ENCODE assay signal across 8 cellular contexts in the genomic region with DNA sequence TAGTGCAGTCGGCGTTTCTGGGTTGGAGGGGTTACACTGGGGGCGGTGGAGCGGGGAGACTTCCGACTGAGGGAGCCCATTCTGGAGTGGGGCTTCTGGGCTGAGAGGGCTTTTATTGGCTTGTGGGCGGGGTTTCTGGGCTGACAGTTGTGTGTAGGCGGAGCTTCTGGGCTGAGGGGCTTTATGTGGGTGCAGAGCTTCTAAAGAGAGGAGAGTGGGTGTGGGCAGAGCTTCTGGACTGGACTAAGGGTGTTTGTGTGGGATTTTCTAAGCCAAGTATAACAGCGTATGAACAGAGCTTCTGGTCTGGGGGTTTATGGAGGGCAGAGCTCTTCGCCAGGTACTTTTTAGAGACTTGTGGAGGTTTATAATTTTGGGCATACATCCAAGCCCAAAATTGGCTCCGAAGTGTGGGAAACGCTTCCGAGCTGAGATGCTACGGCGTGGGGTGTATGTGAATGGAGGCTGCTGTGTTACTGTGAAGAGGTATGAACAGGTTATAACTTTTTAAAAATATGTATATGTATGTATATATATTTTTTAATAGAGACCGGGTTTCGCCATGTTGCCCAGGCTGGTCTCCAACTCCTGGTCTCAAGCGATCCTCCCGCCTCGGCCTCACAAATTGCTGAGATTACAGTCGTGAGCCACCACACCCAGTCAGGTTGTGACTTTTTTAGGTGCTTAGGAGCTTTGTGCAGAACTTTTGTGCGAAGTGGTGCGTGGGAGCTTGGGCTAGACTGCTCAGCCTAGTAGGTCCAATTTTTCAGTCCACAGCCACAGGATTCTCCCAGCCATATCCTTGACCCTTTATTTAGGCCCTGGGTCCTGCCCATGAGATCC. TPM values are rescaled to one million over a fixed set of nuclear protein-coding genes. Genes with fewer than 3 reads are reported as not detected.
A peak's percentile ranks its signal among the peaks of the same experiment; 100 is the strongest.
DNase-seq lines count a peak whose midpoint lies in the region; ATAC-seq and TF ChIP-seq lines count a peak whose summit lies in the region.

No MANE protein-coding gene starts in this region.

- ATAC-seq in HG03139 (IDR thresholded peaks at IDR 0.05; ENCODE audit: unreplicated experiment) (no peak), HG02610 (IDR thresholded peaks at IDR 0.05; ENCODE audit: unreplicated experiment) (no peak)

- H3K4me1 ChIP-seq in mucosa of rectum (ENCODE audit: control insufficient read depth in 2 of 2, insufficient read depth in 2 of 2, low read length in 2 of 2): peaks cover 10 to 11% of the 10 kb centered on the region in 2 donors

- H3K27ac ChIP-seq in mucosa of rectum (ENCODE audit: low read depth in 2 of 2, low read length in 2 of 2): peak overlapping the region; percentile 96 to 97

- H3K36me3 ChIP-seq in mucosa of rectum (ENCODE audit: control insufficient read depth in 2 of 2, insufficient read depth in 2 of 2, low read length in 2 of 2): peaks cover 16 to 25% of the 10 kb centered on the region in 2 donors

- no peaks in the 10 kb centered on the region for H3K9me3 ChIP-seq in mucosa of rectum (ENCODE audit: control insufficient read depth in 2 of 2, low read length in 2 of 2)

- peak overlapping the region; percentile 99 for H3K4me3 ChIP-seq in choroid plexus epithelial cell (ENCODE audit: low read depth, low read length)
- peak overlapping the region; percentile 87 to 93 for H3K4me3 ChIP-seq in mucosa of rectum (ENCODE audit: low read length in 2 of 2)

- TF ChIP-seq CTCF in GM12874 (IDR thresholded peaks at IDR 0.05; ENCODE audit: insufficient read depth, low read depth, low read length) (peak; percentile 33; the same call in 1 of the 2 replicates), choroid plexus epithelial cell (conservative IDR thresholded peaks at IDR 0.05; ENCODE audit: low read depth, low read length) (peak; percentile 42)

- H3K9me3 Mint-ChIP-seq in IgD-negative memory B cell: peaks cover 0 to 2% (median 0%) of the 10 kb centered on the region in 3 donors

- H3K4me1 Mint-ChIP-seq in IgD-negative memory B cell: peaks cover 25 to 28% (median 26%) of the 10 kb centered on the region in 3 donors

- no peak for DNase-seq in choroid plexus epithelial cell (ENCODE audit: low read depth)
- no peak for DNase-seq in foreskin melanocyte
- no peak for DNase-seq in activated effector memory CD4-positive, alpha-beta T cell treated with anti-CD3 and anti-CD28 coated beads, Interleukin-2, amount 50 U/mL, for 16 hours

- peaks cover 4% of the 10 kb centered on the region for H3K36me3 Mint-ChIP-seq in IgD-negative memory B cell

- H3K27me3 Mint-ChIP-seq in IgD-negative memory B cell: no peaks in the 10 kb centered on the region

- peak overlapping the region; percentile 93 to 99 (median 97) for H3K4me3 Mint-ChIP-seq in IgD-negative memory B cell

- H3K9ac ChIP-seq in mucosa of rectum (ENCODE audit: low read depth in 1 of 2, low read length in 2 of 2): peak overlapping the region; percentile 64 to 77

- peak overlapping the region; percentile 94 to 95 (median 95) for H3K27ac Mint-ChIP-seq in IgD-negative memory B cell

- H3K27me3 ChIP-seq in mucosa of rectum (ENCODE audit: control insufficient read depth in 2 of 2, insufficient read depth in 2 of 2, low read length in 2 of 2): peaks cover 0 to 2% of the 10 kb centered on the region in 2 donors

RNA-seq across cellular contexts. Expression of a gene that starts 0.9 kb away (rescaled TPM):
- 5.9 TPM for polyA plus RNA-seq in IgD-negative memory B cell

RNA-seq across cellular contexts. Expression of a gene that starts 34.2 kb away (rescaled TPM):
- polyA plus RNA-seq in IgD-negative memory B cell: 15.9 TPM

RNA-seq across cellular contexts. Expression of a gene that starts 59.9 kb away (rescaled TPM):
- 123 TPM for polyA plus RNA-seq in IgD-negative memory B cell
